13 cellular contexts compared by ENCODE assay signal in genomic region chr7:46603780-46604725, GRCh38.
A peak's percentile ranks its signal among the peaks of the same experiment; 100 is the strongest.
DNase-seq lines count a peak whose midpoint lies in the region; ATAC-seq and TF ChIP-seq lines count a peak whose summit lies in the region.
"Had no signal": no experiment of that assay in that cellular context is flagged by ENCODE, and none has a peak within 500 bp of the region (broad histone marks: within the 10 kb centered on the region; RNA-seq: fewer than 3 reads in every experiment).

No MANE protein-coding gene starts in this region.

- H3K4me1 ChIP-seq in gastrocnemius medialis: peaks cover 23 to 32% of the 10 kb centered on the region in 2 donors
- H3K4me1 ChIP-seq in A673 (ENCODE audit: insufficient read depth, low read length, poor library complexity, severe bottlenecking): no peaks in the 10 kb centered on the region

- H3K4me3 ChIP-seq in gastrocnemius medialis (no peak overlapping the region), A673 (ENCODE audit: low read depth, low read length, poor library complexity, severe bottlenecking) (no peak overlapping the region)

- no peak overlapping the region for H3K4me3 Mint-ChIP-seq in stimulated activated naive B cell treated with anti-CD40 and anti-IgM and Interleukin-4, amounts not matched to agents 10 μg/mL and 1 μg/mL and 100 μg/mL, for 72 hours
- H3K4me3 Mint-ChIP-seq: activated naive CD8-positive, alpha-beta T cell had no signal

- H3K36me3 Mint-ChIP-seq in stimulated activated naive B cell treated with anti-CD40 and anti-IgM and Interleukin-4, amounts not matched to agents 10 μg/mL and 1 μg/mL and 100 μg/mL, for 72 hours: no peaks in the 10 kb centered on the region
- H3K36me3 Mint-ChIP-seq: activated naive CD8-positive, alpha-beta T cell had no signal

- no peaks in the 10 kb centered on the region for H3K27me3 ChIP-seq in gastrocnemius medialis
- H3K27me3 ChIP-seq in A673 (replicated peaks; ENCODE audit: insufficient read depth, low read depth, low read length, poor library complexity): no peaks in the 10 kb centered on the region

- H3K9me3 ChIP-seq in gastrocnemius medialis (no peaks in the 10 kb centered on the region), A673 (ENCODE audit: low read depth, low read length, poor library complexity, severe bottlenecking) (no peaks in the 10 kb centered on the region)

- in situ Hi-C loops in gastrocnemius medialis (cut with MboI; ENCODE audit: low sequenced_read_pairs in 4 of 4): loop anchor here in 1 of 4 donors (5.0 kb wide), 1 partner anchor 682 kb away; the partner anchor contains the start of gene IGFBP3

- TF ChIP-seq POLR2A in gastrocnemius medialis (IDR thresholded peaks at IDR 0.05): no peak

- intact Hi-C loops in gastrocnemius medialis (cut with DNase I; ENCODE audit: low total_unique reads) (loop anchor here (5.0 to 10.0 kb wide), 4 partner anchors 173 to 679 kb away; partner anchors contain the start of gene IGFBP3), A673 (cut with micrococcal nuclease; ENCODE audit: unreplicated experiment) (no loop called here)

- CTCF ChIA-PET in A673 (lab: Charles Lee): no interaction called here

- H3K36me3 ChIP-seq in gastrocnemius medialis (no peaks in the 10 kb centered on the region), A673 (ENCODE audit: insufficient read depth, low read length, poor library complexity, severe bottlenecking) (no peaks in the 10 kb centered on the region)
- H3K36me3 ChIP-seq: WERI-Rb-1 had no signal

- POLR2A ChIA-PET in A673 (lab: Charles Lee; ENCODE audit: low non-redundant PET): no interaction called here

- no peaks in the 10 kb centered on the region for H3K4me1 Mint-ChIP-seq in stimulated activated naive B cell treated with anti-CD40 and anti-IgM and Interleukin-4, amounts not matched to agents 10 μg/mL and 1 μg/mL and 100 μg/mL, for 72 hours

- H3K27me3 Mint-ChIP-seq in stimulated activated naive B cell treated with anti-CD40 and anti-IgM and Interleukin-4, amounts not matched to agents 10 μg/mL and 1 μg/mL and 100 μg/mL, for 72 hours: no peaks in the 10 kb centered on the region
- H3K27me3 Mint-ChIP-seq: activated naive CD8-positive, alpha-beta T cell had no signal

- DNase-seq in EH (ENCODE audit: low read depth) (peak; percentile 61), caudate nucleus (lab: John Stamatoyannopoulos, UW) (peak in 5 of 61 donors; percentile 2 to 16 (median 6)), iris pigment epithelial cell (ENCODE audit: low read depth) (peak; percentile 89), gastrocnemius medialis (peak; percentile 93), A673 (ENCODE audit: low spot score) (no peak), NCI-H2227 treated with DMSO at 0.1 percent for 48 hours (lab: John Stamatoyannopoulos, UW) (no peak)
- no peak for DNase-seq in stimulated activated naive B cell treated with anti-CD40 and anti-IgM and Interleukin-4, amounts not matched to agents 10 μg/mL and 1 μg/mL and 100 μg/mL, for 72 hours
- DNase-seq: NCI-H526 treated with DMSO at 0.1 percent for 48 hours; stimulated activated CD4-positive, alpha-beta T cell treated with anti-CD3 and anti-CD28 coated beads, Interleukin-15, amount 100 ng/mL, for 24 hours; WERI-Rb-1 had no signal

- peak overlapping the region; percentile 48 for H3K27ac ChIP-seq in caudate nucleus (ENCODE audit: low read depth, low read length)
- peak overlapping the region; percentile 72 to 90 (median 77) for H3K27ac ChIP-seq in gastrocnemius medialis
- H3K27ac ChIP-seq in A673 (ENCODE audit: low read depth, low read length, poor library complexity, severe bottlenecking): no peak overlapping the region
- H3K27ac ChIP-seq: C4-2B, WERI-Rb-1 had no signal

- no peak for TF ChIP-seq CTCF in gastrocnemius medialis (IDR thresholded peaks at IDR 0.05 in 4 of 5, conservative IDR thresholded peaks at IDR 0.05 in 1 of 5)
- no peak for TF ChIP-seq CTCF in A673 (conservative IDR thresholded peaks at IDR 0.05; ENCODE audit: low read depth, low read length)

- peaks cover 0 to 2% of the 10 kb centered on the region in 2 donors for H3K9me3 Mint-ChIP-seq in stimulated activated naive B cell treated with anti-CD40 and anti-IgM and Interleukin-4, amounts not matched to agents 10 μg/mL and 1 μg/mL and 100 μg/mL, for 72 hours

- ATAC-seq in gastrocnemius medialis (peak; percentile 86 to 89), HG02798 (IDR thresholded peaks at IDR 0.05; ENCODE audit: poor library complexity, unreplicated experiment) (no peak)
- no peak for ATAC-seq in stimulated activated naive B cell treated with anti-CD40 and anti-IgM and Interleukin-4, amounts not matched to agents 10 μg/mL and 1 μg/mL and 100 μg/mL, for 72 hours (replicated peaks)

- no peak overlapping the region for H3K27ac Mint-ChIP-seq in stimulated activated naive B cell treated with anti-CD40 and anti-IgM and Interleukin-4, amounts not matched to agents 10 μg/mL and 1 μg/mL and 100 μg/mL, for 72 hours
- H3K27ac Mint-ChIP-seq: activated naive CD8-positive, alpha-beta T cell had no signal

- no TSS peak for BruUV-seq in A673 (replicated peaks; lab: Mats Ljungman, UMichigan)

Comparison
In these comparisons a context has a peak if more than half of its experiments do, and no peak if none do; other contexts are left out.
1. DNase-seq: peak in EH (single experiment), iris pigment epithelial cell (single experiment) and gastrocnemius medialis (2 of 2); none in A673 (single experiment), stimulated activated naive B cell treated with anti-CD40 and anti-IgM and Interleukin-4, amounts not matched to agents 10 μg/mL and 1 μg/mL and 100 μg/mL, for 72 hours (single experiment) and NCI-H2227 treated with DMSO at 0.1 percent for 48 hours (single experiment).
2. ATAC-seq: peak in gastrocnemius medialis (2 of 2); none in stimulated activated naive B cell treated with anti-CD40 and anti-IgM and Interleukin-4, amounts not matched to agents 10 μg/mL and 1 μg/mL and 100 μg/mL, for 72 hours (0 of 2) and HG02798 (single experiment).